In the genomic region with DNA sequence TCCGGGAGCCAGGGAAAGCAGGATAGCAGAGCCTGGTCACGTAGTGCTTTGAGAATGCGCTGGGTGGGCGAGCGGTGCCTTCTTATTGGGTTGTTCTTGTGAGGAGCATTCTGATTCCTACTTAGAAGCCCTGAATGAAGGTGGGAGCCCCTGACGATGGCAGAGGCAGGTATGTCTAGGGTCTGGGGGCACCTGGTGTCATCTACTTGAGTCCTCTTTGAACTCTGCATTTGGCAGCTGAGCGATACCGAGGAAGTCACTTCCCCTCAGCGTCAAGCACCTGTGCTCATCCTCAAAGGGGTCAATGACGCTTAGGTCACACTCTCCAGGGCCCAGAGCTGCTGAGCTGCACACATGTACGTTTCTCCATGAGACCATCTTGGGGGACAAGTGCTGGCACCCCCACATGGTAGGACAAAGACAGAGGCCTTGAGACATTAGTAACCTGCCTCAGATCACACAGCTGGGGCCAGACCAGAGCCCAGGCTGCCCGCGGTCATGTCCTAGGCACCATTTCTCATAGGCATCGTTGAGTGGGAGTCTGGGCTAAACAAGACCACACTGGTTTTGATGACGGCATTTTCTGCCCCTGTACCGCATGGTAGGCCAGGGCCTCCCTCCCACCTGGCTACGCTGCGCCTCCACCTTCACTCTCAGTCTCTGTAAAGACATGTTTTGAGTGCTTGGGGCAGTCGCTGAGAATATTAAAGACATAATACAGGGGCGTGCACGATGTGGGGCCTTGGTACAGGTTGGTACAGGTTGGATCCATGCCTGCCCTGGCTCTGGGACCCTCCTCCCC, we compare ENCODE assay signal across 15 cellular contexts.
"Had no signal": no experiment of that assay in that cellular context is flagged by ENCODE, and none has a peak within 500 bp of the region (broad histone marks: within the 10 kb centered on the region; RNA-seq: fewer than 3 reads in every experiment).

No MANE protein-coding gene starts in this region.

- FAIRE-seq: keratinocyte had no signal

- H3K4me3 ChIP-seq: left ventricle myocardium inferior, psoas muscle, right lobe of liver, spleen, transverse colon had no signal

- DNase-seq: activated CD4-positive, alpha-beta T cell treated with anti-CD3 and anti-CD28 coated beads, Interleukin-2, amount 50 U/mL, for 1 hour; activated T-cell treated with anti-CD3 and anti-CD28 coated beads, Interleukin-2, amount 50 U/mL, for 72 hours; aorta; dermis blood vessel endothelial cell; left ventricle myocardium inferior; mesenchymal stem cell; nephron progenitor cell; psoas muscle; spleen; T-helper 9 cell; transverse colon had no signal

- H3K27ac ChIP-seq: left ventricle myocardium inferior, psoas muscle, right lobe of liver, spleen, transverse colon had no signal

- H3K4me1 ChIP-seq: psoas muscle, right lobe of liver had no signal

- ATAC-seq: activated CD4-positive, CD25-positive, alpha-beta regulatory T cell treated with anti-CD3 and anti-CD28 coated beads, Interleukin-2, amount 50 U/mL, for 24 hours; activated T-cell treated with anti-CD3 and anti-CD28 coated beads, Interleukin-2, amount 50 U/mL, for 72 hours; psoas muscle; right lobe of liver; T-cell had no signal

- H3K36me3 ChIP-seq: left ventricle myocardium inferior, right lobe of liver, spleen, transverse colon had no signal

- H3K27me3 ChIP-seq: right lobe of liver, transverse colon had no signal

- H3K9me3 ChIP-seq: left ventricle myocardium inferior, psoas muscle, right lobe of liver, spleen, transverse colon had no signal
